Comparison of ENCODE assay signal across 15 cellular contexts in genomic region chr14:58275527-58276190, GRCh38. TPM values are rescaled to one million over a fixed set of nuclear protein-coding genes. Genes with fewer than 3 reads are reported as not detected.
DNase-seq lines count a peak whose midpoint lies in the region; ATAC-seq and TF ChIP-seq lines count a peak whose summit lies in the region.
"Had no signal": no experiment of that assay in that cellular context is flagged by ENCODE, and none has a peak within 500 bp of the region (broad histone marks: within the 10 kb centered on the region; RNA-seq: fewer than 3 reads in every experiment).

No MANE protein-coding gene starts in this region.

- no peaks in the 10 kb centered on the region for H3K9me3 Mint-ChIP-seq in CD4-positive, alpha-beta memory T cell
- H3K9me3 Mint-ChIP-seq in activated naive CD8-positive, alpha-beta T cell treated with anti-CD3 and anti-CD28 coated beads, Interleukin-2, amount 10 ng/mL, durations not matched to agents 7 days and 5 days = no peaks in the 10 kb centered on the region
- no peaks in the 10 kb centered on the region for H3K9me3 Mint-ChIP-seq in naive thymus-derived CD4-positive, alpha-beta T cell
- H3K9me3 Mint-ChIP-seq in MCF 10A (ENCODE audit: unreplicated experiment) = no peaks in the 10 kb centered on the region

- H3K4me3 ChIP-seq in CD4-positive, alpha-beta memory T cell (ENCODE audit: low read length in 2 of 2) = no peak overlapping the region
- peak overlapping the region; percentile 18 for H3K4me3 ChIP-seq in Jurkat, Clone E6-1 (ENCODE audit: low read length)
- H3K4me3 ChIP-seq in naive thymus-derived CD4-positive, alpha-beta T cell (ENCODE audit: low read length) = no peak overlapping the region
- H3K4me3 ChIP-seq: colonic mucosa had no signal

- no peaks in the 10 kb centered on the region for H3K9me3 ChIP-seq in CD4-positive, alpha-beta memory T cell (ENCODE audit: control insufficient read depth in 1 of 2, low read length in 2 of 2)
- no peaks in the 10 kb centered on the region for H3K9me3 ChIP-seq in naive thymus-derived CD4-positive, alpha-beta T cell (ENCODE audit: control insufficient read depth in 2 of 3, low read length in 3 of 3)
- H3K9me3 ChIP-seq: colonic mucosa had no signal

- H3K27ac Mint-ChIP-seq in CD4-positive, alpha-beta memory T cell = peak overlapping the region in 6 of 7 donors; percentile 0 to 88 (median 64)
- H3K27ac Mint-ChIP-seq in activated naive CD8-positive, alpha-beta T cell treated with anti-CD3 and anti-CD28 coated beads, Interleukin-2, amount 10 ng/mL, durations not matched to agents 7 days and 5 days = peak overlapping the region; percentile 79
- peak overlapping the region; percentile 24 to 91 (median 76) for H3K27ac Mint-ChIP-seq in naive thymus-derived CD4-positive, alpha-beta T cell
- H3K27ac Mint-ChIP-seq in MCF 10A (ENCODE audit: low read depth, unreplicated experiment) = no peak overlapping the region

- H3K4me3 Mint-ChIP-seq in CD4-positive, alpha-beta memory T cell = peak overlapping the region in 6 of 8 donors; percentile 36 to 71 (median 48)
- H3K4me3 Mint-ChIP-seq in activated naive CD8-positive, alpha-beta T cell treated with anti-CD3 and anti-CD28 coated beads, Interleukin-2, amount 10 ng/mL, durations not matched to agents 7 days and 5 days = peak overlapping the region; percentile 66
- H3K4me3 Mint-ChIP-seq in naive thymus-derived CD4-positive, alpha-beta T cell = peak overlapping the region; percentile 12 to 72 (median 44)
- H3K4me3 Mint-ChIP-seq in MCF 10A (ENCODE audit: unreplicated experiment) = no peak overlapping the region

- ATAC-seq in activated naive CD8-positive, alpha-beta T cell treated with anti-CD3 and anti-CD28 coated beads, Interleukin-2, amount 10 ng/mL, durations not matched to agents 7 days and 5 days (ENCODE audit: low read depth) = peak; percentile 46
- ATAC-seq in naive thymus-derived CD4-positive, alpha-beta T cell = peak; percentile 47
- ATAC-seq in HG02759 (IDR thresholded peaks at IDR 0.05; ENCODE audit: unreplicated experiment) = no peak
- no peak for ATAC-seq in GM21723 (IDR thresholded peaks at IDR 0.05; ENCODE audit: unreplicated experiment)
- no peak for ATAC-seq in GM21526 (IDR thresholded peaks at IDR 0.05; ENCODE audit: low FRiP score, unreplicated experiment)
- ATAC-seq: HCT116, right cardiac atrium had no signal

- no peak overlapping the region for H3K27ac ChIP-seq in CD4-positive, alpha-beta memory T cell (ENCODE audit: low read depth, low read length)
- H3K27ac ChIP-seq in naive thymus-derived CD4-positive, alpha-beta T cell (ENCODE audit: low read depth, low read length) = peak overlapping the region; percentile 44
- H3K27ac ChIP-seq: colonic mucosa had no signal

- peaks cover 54% of the 10 kb centered on the region for H3K4me1 ChIP-seq in CD4-positive, alpha-beta memory T cell (ENCODE audit: insufficient read depth, low read length)
- H3K4me1 ChIP-seq in naive thymus-derived CD4-positive, alpha-beta T cell (ENCODE audit: control insufficient read depth in 2 of 2, insufficient read depth in 2 of 2, low read length in 2 of 2) = peaks cover 27% of the 10 kb centered on the region in 2 donors
- H3K4me1 ChIP-seq: colonic mucosa had no signal

- POLR2A ChIA-PET in CD4-positive, alpha-beta memory T cell (lab: Charles Lee; ENCODE audit: partially characterized antibody) = interaction anchor here (0.7 to 6.6 kb wide), 5 partner anchors 11 to 77 kb away, joined by 3 to 46 read pairs (median 4); partner anchors contain the start of genes ARID4A and PSMA3
- POLR2A ChIA-PET in activated naive CD8-positive, alpha-beta T cell treated with anti-CD3 and anti-CD28 coated beads, Interleukin-2, amount 10 ng/mL, durations not matched to agents 7 days and 5 days (lab: Charles Lee) = interaction anchor here (0.9 to 2.0 kb wide), 5 partner anchors 10 to 31 kb away, joined by 4 to 11 read pairs (median 6); partner anchors contain the start of genes ARID4A and PSMA3
- POLR2A ChIA-PET in naive thymus-derived CD4-positive, alpha-beta T cell (lab: Charles Lee) = interaction anchor here (0.9 to 3.3 kb wide), 3 partner anchors 9 to 36 kb away, joined by 5 to 17 read pairs (median 5); partner anchors contain the start of gene ARID4A
- POLR2A ChIA-PET in MCF 10A (lab: Yijun Ruan, JAX) = interaction anchor here (0.7 to 5.1 kb wide), 8 partner anchors 9 to 40 kb away, joined by 3 to 43 read pairs (median 4); partner anchors contain the start of genes ARID4A and PSMA3

- H3K27me3 ChIP-seq in CD4-positive, alpha-beta memory T cell (ENCODE audit: insufficient read depth, low read length) = no peaks in the 10 kb centered on the region
- H3K27me3 ChIP-seq in naive thymus-derived CD4-positive, alpha-beta T cell (ENCODE audit: control insufficient read depth in 2 of 2, insufficient read depth in 2 of 2, low read length in 2 of 2) = no peaks in the 10 kb centered on the region
- H3K27me3 ChIP-seq: colonic mucosa had no signal

- CTCF ChIA-PET in CD4-positive, alpha-beta memory T cell (lab: Charles Lee; ENCODE audit: partially characterized antibody) = interaction anchor here (1.4 kb wide), 1 partner anchor 121 kb away, joined by 4 read pairs; no protein-coding TSS in a partner anchor
- CTCF ChIA-PET in naive thymus-derived CD4-positive, alpha-beta T cell (lab: Charles Lee) = no interaction called here
- CTCF ChIA-PET in MCF 10A (lab: Yijun Ruan, JAX) = no interaction called here

- intact Hi-C loops in CD4-positive, alpha-beta memory T cell (cut with micrococcal nuclease) = no loop called here
- intact Hi-C loops in naive thymus-derived CD4-positive, alpha-beta T cell (cut with micrococcal nuclease) = loop anchor here in 1 of 2 donors (2.0 kb wide), 2 partner anchors 13 to 15 kb away; no protein-coding TSS in a partner anchor
- intact Hi-C loops in MCF 10A (cut with micrococcal nuclease) = no loop called here

- H3K36me3 Mint-ChIP-seq in CD4-positive, alpha-beta memory T cell = peaks cover 28 to 71% of the 10 kb centered on the region in 2 donors
- H3K36me3 Mint-ChIP-seq in activated naive CD8-positive, alpha-beta T cell treated with anti-CD3 and anti-CD28 coated beads, Interleukin-2, amount 10 ng/mL, durations not matched to agents 7 days and 5 days = peaks cover 34% of the 10 kb centered on the region
- peaks cover 5 to 29% (median 18%) of the 10 kb centered on the region in 5 donors for H3K36me3 Mint-ChIP-seq in naive thymus-derived CD4-positive, alpha-beta T cell
- peaks cover 88% of the 10 kb centered on the region for H3K36me3 Mint-ChIP-seq in MCF 10A (ENCODE audit: insufficient read depth, unreplicated experiment)

- no peak for DNase-seq in CD4-positive, alpha-beta memory T cell
- peak; percentile 69 for DNase-seq in Jurkat, Clone E6-1 (ENCODE audit: low read depth, low spot score)
- no peak for DNase-seq in activated naive CD8-positive, alpha-beta T cell treated with anti-CD3 and anti-CD28 coated beads, Interleukin-2, amount 10 ng/mL, durations not matched to agents 7 days and 5 days
- DNase-seq in naive thymus-derived CD4-positive, alpha-beta T cell = no peak
- DNase-seq in MCF 10A (ENCODE audit: unreplicated experiment) = no peak
- DNase-seq: activated gamma-delta T cell treated with Interleukin-2 at 50 U/mL for 16 hours, colonic mucosa, NCI-H1436 treated with DMSO at 0.1 percent for 48 hours, NCI-H526 treated with DMSO at 0.1 percent for 48 hours, right cardiac atrium, RPMI8226 had no signal

- no peak for TF ChIP-seq CTCF in MCF 10A (IDR thresholded peaks at IDR 0.05; ENCODE audit: unreplicated experiment)

- H3K36me3 ChIP-seq in CD4-positive, alpha-beta memory T cell (ENCODE audit: insufficient read depth, low read length) = peaks cover 44% of the 10 kb centered on the region
- H3K36me3 ChIP-seq in naive thymus-derived CD4-positive, alpha-beta T cell (ENCODE audit: control insufficient read depth in 2 of 3, insufficient read depth in 3 of 3, low read length in 3 of 3) = peaks cover 0 to 50% (median 22%) of the 10 kb centered on the region in 3 experiments
- H3K36me3 ChIP-seq: colonic mucosa had no signal

- BruUV-seq in MCF 10A (replicated peaks; lab: Mats Ljungman, UMichigan) = no TSS peak

- H3K4me1 Mint-ChIP-seq in CD4-positive, alpha-beta memory T cell = peaks cover 33 to 53% (median 44%) of the 10 kb centered on the region in 4 donors
- H3K4me1 Mint-ChIP-seq in activated naive CD8-positive, alpha-beta T cell treated with anti-CD3 and anti-CD28 coated beads, Interleukin-2, amount 10 ng/mL, durations not matched to agents 7 days and 5 days = peaks cover 34% of the 10 kb centered on the region
- peaks cover 34 to 71% (median 56%) of the 10 kb centered on the region in 7 donors for H3K4me1 Mint-ChIP-seq in naive thymus-derived CD4-positive, alpha-beta T cell
- H3K4me1 Mint-ChIP-seq in MCF 10A (ENCODE audit: insufficient read depth, unreplicated experiment) = peaks cover 28% of the 10 kb centered on the region

- no peaks in the 10 kb centered on the region for H3K27me3 Mint-ChIP-seq in CD4-positive, alpha-beta memory T cell
- no peaks in the 10 kb centered on the region for H3K27me3 Mint-ChIP-seq in activated naive CD8-positive, alpha-beta T cell treated with anti-CD3 and anti-CD28 coated beads, Interleukin-2, amount 10 ng/mL, durations not matched to agents 7 days and 5 days
- H3K27me3 Mint-ChIP-seq in naive thymus-derived CD4-positive, alpha-beta T cell = no peaks in the 10 kb centered on the region
- H3K27me3 Mint-ChIP-seq in MCF 10A (ENCODE audit: insufficient read depth, unreplicated experiment) = no peaks in the 10 kb centered on the region

RNA-seq across cellular contexts. Expression of gene ARID4A, which starts 22.7 kb away (rescaled TPM):
- 10 to 100 TPM; 80.0 to 84.1 TPM for total RNA-seq in CD4-positive, alpha-beta memory T cell
- polyA plus RNA-seq in CD4-positive, alpha-beta memory T cell = 10 to 100 TPM; 12.8 to 37.5 TPM
- polyA plus RNA-seq in Jurkat, Clone E6-1 (2012; ENCODE audit: insufficient read depth, insufficient read length) = 20.1 TPM
- 10 to 100 TPM; 51.4 to 53.2 TPM for total RNA-seq in activated naive CD8-positive, alpha-beta T cell treated with anti-CD3 and anti-CD28 coated beads, Interleukin-2, amount 10 ng/mL, durations not matched to agents 7 days and 5 days
- 10 to 100 TPM; 29.0 to 79.2 (median 73.3) TPM for total RNA-seq in naive thymus-derived CD4-positive, alpha-beta T cell
- polyA plus RNA-seq in naive thymus-derived CD4-positive, alpha-beta T cell = 10 to 100 TPM; 25.7 to 34.5 TPM
- 18.2 and 19.0 TPM in 2 replicates for total RNA-seq in MCF 10A (2022)

RNA-seq across cellular contexts. Expression of gene PSMA3, which starts 31.0 kb away (rescaled TPM):
- total RNA-seq in CD4-positive, alpha-beta memory T cell = 100 to 1,000 TPM; 133 to 138 TPM
- 100 to 1,000 TPM; 167 to 180 TPM for polyA plus RNA-seq in CD4-positive, alpha-beta memory T cell
- 348 TPM for polyA plus RNA-seq in Jurkat, Clone E6-1 (2012; ENCODE audit: insufficient read depth, insufficient read length)
- total RNA-seq in activated naive CD8-positive, alpha-beta T cell treated with anti-CD3 and anti-CD28 coated beads, Interleukin-2, amount 10 ng/mL, durations not matched to agents 7 days and 5 days = 100 to 1,000 TPM; 189 to 203 TPM
- 100 to 1,000 TPM in 2 of 5 experiments, 10 to 100 TPM in 3; 76.5 to 357 (median 97.1) TPM for total RNA-seq in naive thymus-derived CD4-positive, alpha-beta T cell
- polyA plus RNA-seq in naive thymus-derived CD4-positive, alpha-beta T cell = 100 to 1,000 TPM; 161 to 163 TPM
- 203 and 239 TPM in 2 replicates for total RNA-seq in MCF 10A (2022)

Comparison
In these comparisons a context has a peak if more than half of its experiments do, and no peak if none do; other contexts are left out.
1. ATAC-seq: peak in activated naive CD8-positive, alpha-beta T cell treated with anti-CD3 and anti-CD28 coated beads, Interleukin-2, amount 10 ng/mL, durations not matched to agents 7 days and 5 days (single experiment) and naive thymus-derived CD4-positive, alpha-beta T cell (single experiment); none in HG02759 (single experiment), GM21723 (single experiment) and GM21526 (single experiment).